8 cellular contexts compared by ENCODE assay signal in the genomic region with DNA sequence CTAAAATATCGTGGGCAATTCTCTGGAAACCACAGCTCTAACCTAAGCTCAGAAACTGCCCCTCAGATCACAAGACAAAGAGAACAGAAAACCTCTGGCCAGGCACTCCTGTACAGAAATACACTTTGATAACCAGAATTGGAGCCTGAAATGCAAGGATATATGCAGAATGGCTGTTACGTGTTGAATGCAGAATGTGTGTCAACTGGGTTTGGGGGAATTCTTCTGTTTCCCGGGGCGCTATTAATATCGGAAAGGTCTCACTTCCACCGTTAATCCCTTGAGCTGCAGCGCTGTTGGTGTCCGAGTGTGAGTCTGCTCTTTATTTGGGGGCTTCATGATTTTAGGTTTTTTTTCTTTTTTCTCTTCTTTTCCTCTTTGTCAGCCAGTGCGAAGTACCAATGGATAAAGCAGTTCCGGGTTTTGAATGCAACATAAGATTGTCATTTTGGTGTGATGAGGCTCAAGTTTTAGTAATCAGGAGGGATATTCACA. TPM values are rescaled to one million over a fixed set of nuclear protein-coding genes. Genes with fewer than 3 reads are reported as not detected.
DNase-seq lines count a peak whose midpoint lies in the region; ATAC-seq and TF ChIP-seq lines count a peak whose summit lies in the region.

No MANE protein-coding gene starts in this region.

- TF ChIP-seq POLR2A in suprapubic skin (IDR thresholded peaks at IDR 0.05), result no peak

- H3K36me3 ChIP-seq in BE2C, result no peaks in the 10 kb centered on the region
- no peaks in the 10 kb centered on the region for H3K36me3 ChIP-seq in kidney epithelial cell (ENCODE audit: control insufficient read depth, insufficient read depth, low read length)
- H3K36me3 ChIP-seq in suprapubic skin, result no peaks in the 10 kb centered on the region

- TF ChIP-seq EP300 in suprapubic skin (IDR thresholded peaks at IDR 0.05), result no peak

- WGBS in adipose tissue, 3 donors, result 0 to 1% (median 0%) methylated on average over 10 of the region's 10 CpGs
- under 1% methylated on average over 10 of the region's 10 CpGs for WGBS in suprapubic skin

- no peak for DNase-seq in BE2C
- DNase-seq in HL-60 (ENCODE audit: low read depth in 1 of 2, low spot score in 1 of 2), result no peak
- no peak for DNase-seq in kidney epithelial cell (ENCODE audit: low read depth)
- DNase-seq in suprapubic skin (ENCODE audit: low spot score in 2 of 2), result no peak
- no peak for DNase-seq in NCI-H226
- no peak for DNase-seq in GM19238 (ENCODE audit: insufficient read length, low spot score)

- H3K27ac ChIP-seq in HL-60 (replicated peaks) (peak overlapping the region; percentile 96), adipose tissue (ENCODE audit: low read depth, low read length) (peak overlapping the region; percentile 43), suprapubic skin (peak overlapping the region; percentile 97)

- H3K9me3 ChIP-seq in BE2C, result no peaks in the 10 kb centered on the region
- H3K9me3 ChIP-seq in suprapubic skin, result no peaks in the 10 kb centered on the region

- H3K4me1 ChIP-seq in BE2C (no peaks in the 10 kb centered on the region), suprapubic skin (peaks cover 33% of the 10 kb centered on the region)

- no peaks in the 10 kb centered on the region for H3K27me3 ChIP-seq in BE2C
- H3K27me3 ChIP-seq in HL-60 (ENCODE audit: insufficient read depth, poor library complexity, severe bottlenecking), result no peaks in the 10 kb centered on the region
- no peaks in the 10 kb centered on the region for H3K27me3 ChIP-seq in kidney epithelial cell (ENCODE audit: control insufficient read depth, insufficient read depth, low read length)
- H3K27me3 ChIP-seq in suprapubic skin, result no peaks in the 10 kb centered on the region

- TF ChIP-seq CTCF in BE2C (IDR thresholded peaks at IDR 0.05; ENCODE audit: low read depth, low read length) (no peak), HL-60 (IDR thresholded peaks at IDR 0.05; ENCODE audit: insufficient read depth, low read length) (no peak), kidney epithelial cell (IDR thresholded peaks at IDR 0.05; ENCODE audit: insufficient read depth, low read length, poor library complexity, severe bottlenecking) (no peak), suprapubic skin (IDR thresholded peaks at IDR 0.05) (no peak)

- H3K4me3 ChIP-seq in BE2C (ENCODE audit: low read depth, low read length), result peak overlapping the region; percentile 82
- peak overlapping the region; percentile 69 for H3K4me3 ChIP-seq in HL-60 (replicated peaks; ENCODE audit: insufficient read depth, low read length)
- H3K4me3 ChIP-seq in kidney epithelial cell (ENCODE audit: low read depth, low read length), result peak overlapping the region; percentile 98
- peak overlapping the region; percentile 91 for H3K4me3 ChIP-seq in suprapubic skin

- peak; percentile 7 for ATAC-seq in GM18517 (IDR thresholded peaks at IDR 0.05; ENCODE audit: unreplicated experiment)

RNA-seq across cellular contexts. Expression of a gene that starts 1.2 kb away (rescaled TPM):
- 36.3 TPM for polyA plus RNA-seq in BE2C (2012; ENCODE audit: insufficient read depth, insufficient read length, low read depth)
- polyA plus RNA-seq in adipose tissue, result 10 to 100 TPM; 12.1 to 58.9 (median 41.0) TPM
- total RNA-seq in kidney epithelial cell, result 17.4 and 21.1 TPM in 2 replicates
- 100 to 1,000 TPM in 3 of 4 donors, 10 to 100 TPM in 1; 96.5 to 257 (median 181) TPM for total RNA-seq in suprapubic skin

Comparison
In these comparisons a context has a peak if more than half of its experiments do, and no peak if none do; other contexts are left out.
1. H3K27ac ChIP-seq: peak in every context shown above with its lines; median percentile 97 in suprapubic skin; 96 in HL-60; 43 in adipose tissue.